In genomic region chr1:12082988-12083387, GRCh38 we compare ENCODE assay signal across 32 cellular contexts. TPM values are rescaled to one million over a fixed set of nuclear protein-coding genes. Genes with fewer than 3 reads are reported as not detected.
"Had no signal": no experiment of that assay in that cellular context is flagged by ENCODE, and none has a peak within 500 bp of the region (broad histone marks: within the 10 kb centered on the region; RNA-seq: fewer than 3 reads in every experiment).

No MANE protein-coding gene starts in this region.

- H3K36me3 ChIP-seq: ascending aorta, MG63, SJCRH30 had no signal

- H3K9me3 ChIP-seq: ascending aorta, body of pancreas, SJCRH30 had no signal

- H3K27ac ChIP-seq: ascending aorta, body of pancreas, KMS-11, SJCRH30 had no signal

- H3K27me3 ChIP-seq: ascending aorta, body of pancreas, MG63, SJCRH30 had no signal

- H3K4me3 ChIP-seq: ascending aorta, body of pancreas, MG63, SJCRH30 had no signal

- H3K4me2 ChIP-seq: KMS-11 had no signal

- FAIRE-seq: bronchial epithelial cell had no signal

- H3K4me3 Mint-ChIP-seq: activated CD4-positive, alpha-beta T cell treated with anti-CD3 and anti-CD28 coated beads, Interleukin-2, amount 10 ng/mL, durations not matched to agents 24 days and 14 days; activated CD8-positive, alpha-beta memory T cell treated with anti-CD3 and anti-CD28 coated beads, Interleukin-2, amount 10 ng/mL, durations not matched to agents 7 days and 5 days; activated naive CD8-positive, alpha-beta T cell treated with anti-CD3 and anti-CD28 coated beads, Interleukin-2, amount 50 U/mL, for 24 hours; activated T-cell treated with anti-CD3 and anti-CD28 coated beads, Interleukin-2, amount 50 U/mL, for 4 hours; T-helper 17 cell; WTC11 had no signal

- H3K27ac Mint-ChIP-seq: activated naive CD8-positive, alpha-beta T cell treated with anti-CD3 and anti-CD28 coated beads, Interleukin-2, amount 50 U/mL, for 24 hours; T-helper 17 cell; WTC11 had no signal

- DNase-seq: activated CD4-positive, alpha-beta T cell treated with anti-CD3 and anti-CD28 coated beads, Interleukin-2, amount 10 ng/mL, durations not matched to agents 24 days and 14 days; activated CD4-positive, alpha-beta T cell treated with anti-CD3 and anti-CD28 coated beads, Interleukin-2, amount 50 U/mL, for 48 hours; activated CD4-positive, CD25-positive, alpha-beta regulatory T cell treated with anti-CD3 and anti-CD28 coated beads, Interleukin-2, amount 50 U/mL, for 72 hours; activated CD8-positive, alpha-beta memory T cell treated with anti-CD3 and anti-CD28 coated beads, Interleukin-2, amount 10 ng/mL, durations not matched to agents 7 days and 5 days; activated naive CD8-positive, alpha-beta T cell treated with anti-CD3 and anti-CD28 coated beads, Interleukin-2, amount 50 U/mL, for 24 hours; activated T-cell treated with anti-CD3 and anti-CD28 coated beads, Interleukin-2, amount 50 U/mL, for 4 hours; body of pancreas; central memory CD4-positive, alpha-beta T cell; MG63; NCI-H1105; NCI-H1436; NCI-H1694 treated with DMSO at 0.1 percent for 48 hours; NCI-H2029 treated with DMSO at 0.1 percent for 48 hours; NCI-H345; NCI-H510A; NCI-H526 treated with DMSO at 0.1 percent for 48 hours; NCI-H82; RPMI8226; SJCRH30; SW 1271; T-helper 17 cell; T-helper 9 cell had no signal

- H3K4me1 ChIP-seq: ascending aorta, body of pancreas, SJCRH30 had no signal

- H3K9ac ChIP-seq: KMS-11 had no signal

- ATAC-seq: activated CD8-positive, alpha-beta memory T cell treated with anti-CD3 and anti-CD28 coated beads, Interleukin-2, amount 10 ng/mL, durations not matched to agents 7 days and 5 days; activated naive CD4-positive, alpha-beta T cell treated with anti-CD3 and anti-CD28 coated beads, Interleukin-2, amount 50 U/mL, for 72 hours; activated naive CD8-positive, alpha-beta T cell treated with anti-CD3 and anti-CD28 coated beads, Interleukin-2, amount 50 U/mL, for 24 hours; activated T-cell treated with anti-CD3 and anti-CD28 coated beads, Interleukin-2, amount 50 U/mL, for 4 hours; activated T-helper 17 cell treated with anti-CD3 and anti-CD28 coated beads, Interleukin-2, amount 50 U/mL, for 72 hours; body of pancreas; Panc1; Right ventricle myocardium inferior; SK-N-SH treated with all-trans-retinoic acid at 6 μM for 48 hours; T-helper 17 cell; WTC11 had no signal

- H3K27me3 Mint-ChIP-seq: activated CD4-positive, alpha-beta T cell treated with anti-CD3 and anti-CD28 coated beads, Interleukin-2, amount 10 ng/mL, durations not matched to agents 24 days and 14 days had no signal

RNA-seq across cellular contexts. Expression of gene TNFRSF8, which starts 19.9 kb away (rescaled TPM):
- total RNA-seq: body of pancreas, bronchial epithelial cell, chondrocyte had no signal
